ENCODE assay signal across 24 cellular contexts in the genomic region with DNA sequence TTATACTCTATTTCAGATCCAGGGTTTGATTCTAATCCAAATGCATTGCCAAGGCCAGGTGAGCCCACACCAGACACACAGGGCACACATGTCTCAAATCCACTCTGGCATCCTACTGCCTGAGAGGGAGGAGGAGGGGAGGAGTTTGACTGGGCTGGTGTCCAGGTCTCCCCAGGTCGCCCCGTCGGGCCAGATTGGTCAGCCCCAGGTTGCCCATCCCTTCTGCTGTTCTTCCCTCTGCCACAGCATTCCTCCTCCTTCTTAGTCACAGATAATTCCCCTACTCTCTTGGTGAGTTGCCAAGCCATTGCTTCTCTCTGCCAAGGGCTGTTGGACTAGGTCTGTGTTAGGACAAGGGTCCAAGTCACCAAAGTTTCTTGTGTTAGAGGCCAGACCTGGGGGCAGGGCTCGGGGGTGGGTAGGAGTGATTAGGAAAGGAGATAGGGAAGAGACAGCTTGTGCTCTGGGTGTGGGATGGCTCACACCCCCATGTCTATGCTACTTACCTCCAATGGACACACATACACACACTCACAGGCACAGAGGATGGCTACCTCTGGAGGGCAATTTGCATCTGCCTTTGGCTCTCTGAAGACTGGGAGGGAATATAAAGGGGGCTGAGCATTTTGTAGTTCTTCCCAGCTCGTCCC. TPM values are rescaled to one million over a fixed set of nuclear protein-coding genes. Genes with fewer than 3 reads are reported as not detected.
DNase-seq lines count a peak whose midpoint lies in the region; ATAC-seq and TF ChIP-seq lines count a peak whose summit lies in the region.
"Had no signal": no experiment of that assay in that cellular context is flagged by ENCODE, and none has a peak within 500 bp of the region (broad histone marks: within the 10 kb centered on the region; RNA-seq: fewer than 3 reads in every experiment).

No MANE protein-coding gene starts in this region.

- no peaks in the 10 kb centered on the region for H3K9me3 Mint-ChIP-seq in Calu3 (ENCODE audit: low read depth, unreplicated experiment)
- H3K9me3 Mint-ChIP-seq in HFFc6 = no peaks in the 10 kb centered on the region
- H3K9me3 Mint-ChIP-seq: activated CD4-positive, alpha-beta T cell treated with anti-CD3 and anti-CD28 coated beads, Interleukin-2, amount 10 ng/mL, durations not matched to agents 24 days and 14 days; naive thymus-derived CD8-positive, alpha-beta T cell; stimulated activated effector memory CD8-positive, alpha-beta T cell treated with anti-CD3 and anti-CD28 coated beads, Interleukin-12 subunit alpha, Interleukin-12 subunit beta, amount 100 ng/mL, for 72 hours had no signal

- H3K4me1 Mint-ChIP-seq in Calu3 (ENCODE audit: low read depth, unreplicated experiment) = peaks cover 7% of the 10 kb centered on the region
- H3K4me1 Mint-ChIP-seq in HFFc6 (ENCODE audit: low read depth) = peaks cover 9% of the 10 kb centered on the region

- no peaks in the 10 kb centered on the region for H3K36me3 ChIP-seq in HEK293 (ENCODE audit: control insufficient read depth in 2 of 2, insufficient read depth in 1 of 2, low read length in 2 of 2)

- TF ChIP-seq CTCF in Calu3 (IDR thresholded peaks at IDR 0.05; ENCODE audit: unreplicated experiment) (no peak), HEK293 (tag by site-specific recombination; IDR thresholded peaks at IDR 0.05) (no peak), RWPE1 (conservative IDR thresholded peaks at IDR 0.05; ENCODE audit: low read depth) (no peak), HFFc6 (IDR thresholded peaks at IDR 0.05) (no peak)

- CTCF ChIA-PET in Calu3 (lab: Charles Lee) (no interaction called here), HEK293 (lab: Yijun Ruan, JAX) (no interaction called here), RWPE1 (lab: Yijun Ruan, JAX) (interaction anchor here (0.6 kb wide), 1 partner anchor 12 kb away, joined by 3 read pairs; no protein-coding TSS in a partner anchor)

- BruUV-seq in Calu3 (replicated peaks; lab: Mats Ljungman, UMichigan) = no TSS peak

- intact Hi-C loops in Calu3 (cut with micrococcal nuclease; ENCODE audit: unreplicated experiment) = no loop called here

- H3K36me3 Mint-ChIP-seq in Calu3 (ENCODE audit: insufficient read depth, unreplicated experiment) = peaks cover 18% of the 10 kb centered on the region
- H3K36me3 Mint-ChIP-seq in HFFc6 (ENCODE audit: low read depth) = no peaks in the 10 kb centered on the region
- H3K36me3 Mint-ChIP-seq: naive thymus-derived CD8-positive, alpha-beta T cell; stimulated activated effector memory CD8-positive, alpha-beta T cell treated with anti-CD3 and anti-CD28 coated beads, Interleukin-12 subunit alpha, Interleukin-12 subunit beta, amount 100 ng/mL, for 72 hours had no signal

- peak; percentile 15 for DNase-seq in Calu3
- peak; percentile 54 for DNase-seq in RWPE1 (ENCODE audit: low spot score)
- peak; percentile 37 for DNase-seq in glomerular visceral epithelial cell (ENCODE audit: extremely low spot score)
- no peak for DNase-seq in HFFc6
- DNase-seq in activated effector memory CD4-positive, alpha-beta T cell treated with Interleukin-2 at 50 U/mL for 16 hours = no peak
- no peak for DNase-seq in foreskin melanocyte
- DNase-seq: activated CD4-positive, alpha-beta T cell treated with anti-CD3 and anti-CD28 coated beads, Interleukin-2, amount 10 ng/mL, durations not matched to agents 24 days and 14 days; activated gamma-delta T cell; amniotic stem cell; central memory CD4-positive, alpha-beta T cell; erythroblast; GF-D8; left colon; naive thymus-derived CD8-positive, alpha-beta T cell; NCI-H1092; NCI-H2029; NCI-H524 had no signal

- no peak for ATAC-seq in HG03521 (IDR thresholded peaks at IDR 0.05; ENCODE audit: unreplicated experiment)
- ATAC-seq: left colon; naive thymus-derived CD8-positive, alpha-beta T cell; stimulated activated effector memory CD8-positive, alpha-beta T cell treated with anti-CD3 and anti-CD28 coated beads, Interleukin-12 subunit alpha, Interleukin-12 subunit beta, amount 100 ng/mL, for 72 hours had no signal

- no peak overlapping the region for H3K4me3 ChIP-seq in HEK293 (ENCODE audit: low read depth, low read length)

- H3K9me3 ChIP-seq in HEK293 (ENCODE audit: control insufficient read depth, insufficient read depth, low read depth, low read length) = no peaks in the 10 kb centered on the region

- H3K27ac Mint-ChIP-seq in Calu3 (ENCODE audit: unreplicated experiment) (no peak overlapping the region), HFFc6 (no peak overlapping the region)
- H3K27ac Mint-ChIP-seq: activated CD4-positive, alpha-beta T cell treated with anti-CD3 and anti-CD28 coated beads, Interleukin-2, amount 10 ng/mL, durations not matched to agents 24 days and 14 days; stimulated activated effector memory CD8-positive, alpha-beta T cell treated with anti-CD3 and anti-CD28 coated beads, Interleukin-12 subunit alpha, Interleukin-12 subunit beta, amount 100 ng/mL, for 72 hours had no signal

- H3K4me3 Mint-ChIP-seq in Calu3 (ENCODE audit: low read depth, unreplicated experiment) (no peak overlapping the region), HFFc6 (no peak overlapping the region)
- H3K4me3 Mint-ChIP-seq: activated CD4-positive, alpha-beta T cell treated with anti-CD3 and anti-CD28 coated beads, Interleukin-2, amount 10 ng/mL, durations not matched to agents 24 days and 14 days; stimulated activated effector memory CD8-positive, alpha-beta T cell treated with anti-CD3 and anti-CD28 coated beads, Interleukin-12 subunit alpha, Interleukin-12 subunit beta, amount 100 ng/mL, for 72 hours had no signal

- H3K27me3 Mint-ChIP-seq in Calu3 (ENCODE audit: unreplicated experiment) (peaks cover 78% of the 10 kb centered on the region), HFFc6 (ENCODE audit: insufficient read depth) (peaks cover 48% of the 10 kb centered on the region)

- POLR2A ChIA-PET in HEK293 (lab: Yijun Ruan, JAX) = no interaction called here
- POLR2A ChIA-PET in RWPE1 (lab: Yijun Ruan, JAX; ENCODE audit: low non-redundant PET) = no interaction called here

- peaks cover 4% of the 10 kb centered on the region; the same call in 1 of the 2 replicates for H3K4me1 ChIP-seq in HEK293 (ENCODE audit: control insufficient read depth, insufficient read depth, low read length)
- H3K4me1 ChIP-seq: parathyroid adenoma had no signal

- H3K27ac ChIP-seq in HEK293 (ENCODE audit: extremely low read depth, low read depth, low read length) (no peak overlapping the region), RWPE1 (no peak overlapping the region)
- H3K27ac ChIP-seq: parathyroid adenoma had no signal

TF ChIP-seq in HEK293, 187 proteins besides CTCF, POLR2A, EP300 and RAD21:
- TF ChIP-seq EGR2 (tag by site-specific recombination; IDR thresholded peaks at IDR 0.05; ENCODE audit: low read depth) (peak; percentile 54; the same call in 1 of the 2 replicates), ZFHX2 (tag by site-specific recombination; conservative IDR thresholded peaks at IDR 0.05) (peak; percentile 64), ZFP69B (tag by site-specific recombination; IDR thresholded peaks at IDR 0.05) (no peak), ZNF677 (tag by site-specific recombination; IDR thresholded peaks at IDR 0.05) (no peak), ZIC2 (tag by site-specific recombination; IDR thresholded peaks at IDR 0.05) (0 out of 2 replicates have a peak, but pooled peaks have one; percentile 29)

RNA-seq across cellular contexts. Expression of a gene that starts 2.5 kb away (rescaled TPM):
- 0.68 and 0.81 TPM in 2 replicates for total RNA-seq in Calu3 (2022)
- total RNA-seq in HFFc6 (2021; fragmentation: NEBNext Ultra II Directional; extraction: Animal tissue kit (Norgen Biotek cat#: 25700)) = not detected
- total RNA-seq: frontal cortex; left colon; mesenteric fat pad; naive thymus-derived CD8-positive, alpha-beta T cell; temporal lobe had no signal

RNA-seq across cellular contexts. Expression of a gene that starts 11.6 kb away (rescaled TPM):
- total RNA-seq in Calu3 (2022) = 15.0 and 16.1 TPM in 2 replicates
- 1 to 10 TPM in 4 of 6 experiments, under 1 TPM in 2; 0.80 to 1.7 (median 1.4) TPM for total RNA-seq in HFFc6 (2021; fragmentation: NEBNext Ultra II Directional; extraction: Animal tissue kit (Norgen Biotek cat#: 25700))

Comparison
In these comparisons a context has a peak if more than half of its experiments do, and no peak if none do; other contexts are left out.
1. DNase-seq: peak in Calu3 (single experiment), RWPE1 (single experiment) and glomerular visceral epithelial cell (single experiment); none in HFFc6 (single experiment), activated effector memory CD4-positive, alpha-beta T cell treated with Interleukin-2 at 50 U/mL for 16 hours (single experiment) and foreskin melanocyte (single experiment).